In genomic region chr19:46471116-46471733, GRCh38 we compare ENCODE assay signal across 8 cellular contexts. TPM values are rescaled to one million over a fixed set of nuclear protein-coding genes. Genes with fewer than 3 reads are reported as not detected.
DNase-seq lines count a peak whose midpoint lies in the region; ATAC-seq and TF ChIP-seq lines count a peak whose summit lies in the region.

TSS of gene PNMA8A (minus strand) at chr19:46471563. CDS start at chr19:46471035, 528 bp downstream.

- H3K27me3 ChIP-seq in left ventricle myocardium inferior (ENCODE audit: low read depth) (peaks cover 36% of the 10 kb centered on the region), psoas muscle (ENCODE audit: insufficient read depth in 3 of 3, low read length in 2 of 3) (peaks cover 0 to 32% (median 17%) of the 10 kb centered on the region in 3 donors)

- peak within 1 kb of the TSS; percentile 5 for H3K27ac Mint-ChIP-seq in activated naive CD8-positive, alpha-beta T cell treated with anti-CD3 and anti-CD28 coated beads, Interleukin-2, amount 50 U/mL, for 24 hours

- peaks cover 46% of the 10 kb centered on the region for H3K27me3 Mint-ChIP-seq in activated naive CD8-positive, alpha-beta T cell treated with anti-CD3 and anti-CD28 coated beads, Interleukin-2, amount 50 U/mL, for 24 hours

- H3K4me1 ChIP-seq in left ventricle myocardium inferior: peaks cover 14% of the 10 kb centered on the region
- H3K4me1 ChIP-seq in psoas muscle: peaks cover 3% of the 10 kb centered on the region

- peak; percentile 67 for ATAC-seq in activated naive CD8-positive, alpha-beta T cell treated with anti-CD3 and anti-CD28 coated beads, Interleukin-2, amount 50 U/mL, for 24 hours
- ATAC-seq in psoas muscle (peak; percentile 73 to 85 (median 82)), GM21381 (IDR thresholded peaks at IDR 0.05; ENCODE audit: unreplicated experiment) (no peak)

- WGBS in psoas muscle, 3 donors: 2 to 3% (median 2%) methylated on average over 55 to 57 of the region's 57 CpGs

- intact Hi-C loops in left ventricle myocardium inferior (cut with micrococcal nuclease): no loop called here
- intact Hi-C loops in psoas muscle (cut with DNase I): no loop called here

- no peak for TF ChIP-seq CTCF in left ventricle myocardium inferior (IDR thresholded peaks at IDR 0.05; ENCODE audit: borderline replicate concordance)
- no peak for TF ChIP-seq CTCF in psoas muscle (IDR thresholded peaks at IDR 0.05)

- H3K27ac ChIP-seq in left ventricle myocardium inferior (replicated peaks) (peak within 1 kb of the TSS; percentile 78), psoas muscle (peak within 1 kb of the TSS; percentile 6)

- peak within 1 kb of the TSS; percentile 62 for H3K4me3 Mint-ChIP-seq in activated naive CD8-positive, alpha-beta T cell treated with anti-CD3 and anti-CD28 coated beads, Interleukin-2, amount 50 U/mL, for 24 hours

- no peaks in the 10 kb centered on the region for H3K9me3 Mint-ChIP-seq in activated naive CD8-positive, alpha-beta T cell treated with anti-CD3 and anti-CD28 coated beads, Interleukin-2, amount 50 U/mL, for 24 hours

- no peaks in the 10 kb centered on the region for H3K9me3 ChIP-seq in left ventricle myocardium inferior (replicated peaks)
- H3K9me3 ChIP-seq in psoas muscle: no peaks in the 10 kb centered on the region

- H3K4me3 ChIP-seq in left ventricle myocardium inferior (peak within 1 kb of the TSS; percentile 69), psoas muscle (peak within 1 kb of the TSS; percentile 56)

- peaks cover 1% of the 10 kb centered on the region for H3K36me3 Mint-ChIP-seq in activated naive CD8-positive, alpha-beta T cell treated with anti-CD3 and anti-CD28 coated beads, Interleukin-2, amount 50 U/mL, for 24 hours (ENCODE audit: low read depth)

- H3K4me1 Mint-ChIP-seq in activated naive CD8-positive, alpha-beta T cell treated with anti-CD3 and anti-CD28 coated beads, Interleukin-2, amount 50 U/mL, for 24 hours: peaks cover 9% of the 10 kb centered on the region

- H3K36me3 ChIP-seq in left ventricle myocardium inferior (no peaks in the 10 kb centered on the region), psoas muscle (ENCODE audit: insufficient read depth in 1 of 2, low read depth in 1 of 2) (no peaks in the 10 kb centered on the region)

- peak; percentile 19 for DNase-seq in stimulated activated CD4-positive, alpha-beta T cell treated with anti-CD3 and anti-CD28 coated beads, Interleukin-15, amount 100 ng/mL, for 24 hours
- no peak for DNase-seq in stimulated activated CD4-positive, alpha-beta T cell treated with anti-CD3 and anti-CD28 coated beads, Interleukin-4, amount 100 ng/mL, for 24 hours
- peak; percentile 63 for DNase-seq in activated naive CD8-positive, alpha-beta T cell treated with anti-CD3 and anti-CD28 coated beads, Interleukin-2, amount 50 U/mL, for 24 hours
- DNase-seq in left ventricle myocardium inferior: peak; percentile 74
- peak; percentile 79 to 83 for DNase-seq in psoas muscle
- DNase-seq in D341Med (ENCODE audit: low spot score): no peak
- DNase-seq in GM19240 (ENCODE audit: insufficient read length, low spot score): no peak

RNA-seq across cellular contexts. Expression of gene PNMA8A, which starts in this region (rescaled TPM):
- total RNA-seq in left ventricle myocardium inferior: 8.4 TPM
- 1 to 10 TPM in 2 of 4 donors, under 1 TPM in 2; 0.48 to 3.8 (median 1.5) TPM for total RNA-seq in psoas muscle
- polyA plus RNA-seq in psoas muscle: 1 to 10 TPM in 1 of 3 donors, under 1 TPM in 2; 0.11 to 2.2 (median 0.38) TPM

Comparison
In these comparisons a context has a peak if more than half of its experiments do, and no peak if none do; other contexts are left out.
1. DNase-seq: peak in stimulated activated CD4-positive, alpha-beta T cell treated with anti-CD3 and anti-CD28 coated beads, Interleukin-15, amount 100 ng/mL, for 24 hours (single experiment), activated naive CD8-positive, alpha-beta T cell treated with anti-CD3 and anti-CD28 coated beads, Interleukin-2, amount 50 U/mL, for 24 hours (single experiment), left ventricle myocardium inferior (single experiment) and psoas muscle (2 of 2); none in stimulated activated CD4-positive, alpha-beta T cell treated with anti-CD3 and anti-CD28 coated beads, Interleukin-4, amount 100 ng/mL, for 24 hours (single experiment), D341Med (single experiment) and GM19240 (single experiment).